14 cellular contexts compared by ENCODE assay signal in genomic region chr5:161311141-161311708, GRCh38.
DNase-seq lines count a peak whose midpoint lies in the region; ATAC-seq and TF ChIP-seq lines count a peak whose summit lies in the region.
"Had no signal": no experiment of that assay in that cellular context is flagged by ENCODE, and none has a peak within 500 bp of the region (broad histone marks: within the 10 kb centered on the region; RNA-seq: fewer than 3 reads in every experiment).

No MANE protein-coding gene starts in this region.

- H3K4me3 ChIP-seq in MM.1S (ENCODE audit: low read length), result no peak overlapping the region
- no peak overlapping the region for H3K4me3 ChIP-seq in CD8-positive, alpha-beta memory T cell (ENCODE audit: low read length)
- H3K4me3 ChIP-seq in MG63, result no peak overlapping the region
- H3K4me3 ChIP-seq: ovary, SK-N-MC had no signal

- H3K4me3 Mint-ChIP-seq in CD8-positive, alpha-beta memory T cell, result no peak overlapping the region
- H3K4me3 Mint-ChIP-seq in chondrocyte (ENCODE audit: unreplicated experiment), result no peak overlapping the region

- CTCF ChIA-PET in CD8-positive, alpha-beta memory T cell (lab: Charles Lee), result no interaction called here

- H3K36me3 ChIP-seq in MM.1S (replicated peaks; ENCODE audit: insufficient read depth, low read length) (no peaks in the 10 kb centered on the region), MG63 (no peaks in the 10 kb centered on the region)
- no peaks in the 10 kb centered on the region for H3K36me3 ChIP-seq in CD8-positive, alpha-beta memory T cell (ENCODE audit: insufficient read depth, low read length)
- H3K36me3 ChIP-seq: ovary had no signal

- H3K27ac ChIP-seq in MM.1S (ENCODE audit: low read length), result peak overlapping the region; percentile 47; the same call in 1 of the 2 replicates
- H3K27ac ChIP-seq in CD8-positive, alpha-beta memory T cell (ENCODE audit: low read depth, low read length), result no peak overlapping the region
- H3K27ac ChIP-seq: ovary, SK-N-MC had no signal

- POLR2A ChIA-PET in CD8-positive, alpha-beta memory T cell (lab: Charles Lee), result no interaction called here

- H3F3A ChIP-seq in MM.1S (ENCODE audit: insufficient read depth, low read length), result peaks cover 5% of the 10 kb centered on the region

- H3K27me3 ChIP-seq in MM.1S (replicated peaks; ENCODE audit: insufficient read depth, low read length) (no peaks in the 10 kb centered on the region), MG63 (no peaks in the 10 kb centered on the region)
- H3K27me3 ChIP-seq in CD8-positive, alpha-beta memory T cell (ENCODE audit: insufficient read depth, low read length, poor library complexity, severe bottlenecking), result no peaks in the 10 kb centered on the region
- H3K27me3 ChIP-seq: ovary had no signal

- TF ChIP-seq CTCF in MM.1S (IDR thresholded peaks at IDR 0.05; ENCODE audit: low read length), result no peak
- TF ChIP-seq CTCF in chondrocyte (IDR thresholded peaks at IDR 0.05), result no peak

- H3K4me2 ChIP-seq in MM.1S (ENCODE audit: low read depth, low read length), result peak overlapping the region; percentile 13; the same call in 1 of the 2 replicates

- ATAC-seq in GM18868 (IDR thresholded peaks at IDR 0.05; ENCODE audit: unreplicated experiment), result peak; percentile 88
- peak; percentile 97 for ATAC-seq in GM21526 (IDR thresholded peaks at IDR 0.05; ENCODE audit: low FRiP score, unreplicated experiment)
- ATAC-seq in HG03039 (IDR thresholded peaks at IDR 0.05; ENCODE audit: unreplicated experiment), result peak; percentile 97

- no peaks in the 10 kb centered on the region for H3K9me3 ChIP-seq in MM.1S (replicated peaks; ENCODE audit: insufficient read depth, low read length)
- H3K9me3 ChIP-seq in CD8-positive, alpha-beta memory T cell (ENCODE audit: low read length), result no peaks in the 10 kb centered on the region
- no peaks in the 10 kb centered on the region for H3K9me3 ChIP-seq in MG63
- H3K9me3 ChIP-seq: ovary had no signal

- DNase-seq in MM.1S, result peak; percentile 88
- no peak for DNase-seq in CD8-positive, alpha-beta memory T cell
- DNase-seq in chondrocyte (ENCODE audit: low spot score), result no peak
- no peak for DNase-seq in MG63
- DNase-seq in nucleus accumbens (lab: John Stamatoyannopoulos, UW), result no peak
- DNase-seq: hypothalamus, mammary epithelial cell, NCI-H1092, NCI-H69, ovary had no signal

- no peaks in the 10 kb centered on the region for H3K27me3 Mint-ChIP-seq in CD8-positive, alpha-beta memory T cell
- peaks cover 3% of the 10 kb centered on the region for H3K27me3 Mint-ChIP-seq in chondrocyte (ENCODE audit: low read depth)

- H3K9me3 Mint-ChIP-seq in CD8-positive, alpha-beta memory T cell, result peaks cover 3 to 10% (median 8%) of the 10 kb centered on the region in 5 donors
- peaks cover 5% of the 10 kb centered on the region for H3K9me3 Mint-ChIP-seq in chondrocyte (ENCODE audit: low read depth)

- no peaks in the 10 kb centered on the region for H3K79me2 ChIP-seq in MM.1S (ENCODE audit: low read length)

- peaks cover 20% of the 10 kb centered on the region for H3K4me1 ChIP-seq in MM.1S (ENCODE audit: low read length)
- H3K4me1 ChIP-seq in CD8-positive, alpha-beta memory T cell (ENCODE audit: insufficient read depth, low read length), result no peaks in the 10 kb centered on the region

- no peaks in the 10 kb centered on the region for H4K20me1 ChIP-seq in MM.1S (ENCODE audit: insufficient read depth, low read length)

- H3K9ac ChIP-seq in MM.1S (ENCODE audit: low read length), result no peak overlapping the region

- H2AFZ ChIP-seq in MM.1S (ENCODE audit: low read length), result no peak overlapping the region

- H3K27ac Mint-ChIP-seq in CD8-positive, alpha-beta memory T cell, result no peak overlapping the region
- H3K27ac Mint-ChIP-seq in chondrocyte (ENCODE audit: unreplicated experiment), result no peak overlapping the region

- no peaks in the 10 kb centered on the region for H3K9me2 ChIP-seq in MM.1S (replicated peaks; ENCODE audit: insufficient read depth, low read length)

- no peaks in the 10 kb centered on the region for H3K36me3 Mint-ChIP-seq in CD8-positive, alpha-beta memory T cell
- H3K36me3 Mint-ChIP-seq in chondrocyte (ENCODE audit: low read depth), result no peaks in the 10 kb centered on the region

- H3K4me1 Mint-ChIP-seq in CD8-positive, alpha-beta memory T cell, result no peaks in the 10 kb centered on the region
- H3K4me1 Mint-ChIP-seq in chondrocyte (ENCODE audit: low read depth), result no peaks in the 10 kb centered on the region
